ENCODE assay signal across 8 cellular contexts in genomic region chr1:244834596-244835275, GRCh38. TPM values are rescaled to one million over a fixed set of nuclear protein-coding genes. Genes with fewer than 3 reads are reported as not detected.
DNase-seq lines count a peak whose midpoint lies in the region; ATAC-seq and TF ChIP-seq lines count a peak whose summit lies in the region.

No MANE protein-coding gene starts in this region.

- H3K4me3 Mint-ChIP-seq in activated naive CD8-positive, alpha-beta T cell treated with anti-CD3 and anti-CD28 coated beads, Interleukin-2, amount 10 ng/mL, durations not matched to agents 7 days and 5 days: peak overlapping the region; percentile 89

- H3K27ac Mint-ChIP-seq in activated naive CD8-positive, alpha-beta T cell treated with anti-CD3 and anti-CD28 coated beads, Interleukin-2, amount 10 ng/mL, durations not matched to agents 7 days and 5 days: peak overlapping the region; percentile 98

- H2AFZ ChIP-seq in SK-N-SH (ENCODE audit: low read depth): peak overlapping the region; percentile 76

- no peaks in the 10 kb centered on the region for H3K9me2 ChIP-seq in SK-N-SH

- no peak for TF ChIP-seq EP300 in SK-N-SH (IDR thresholded peaks at IDR 0.05; ENCODE audit: borderline replicate concordance in 1 of 2, low read depth in 1 of 2, low read length in 1 of 2)

- H3K4me2 ChIP-seq in SK-N-SH: peak overlapping the region; percentile 81

- H3K27ac ChIP-seq in HEK293 (ENCODE audit: extremely low read depth, low read depth, low read length): peak overlapping the region; percentile 99
- H3K27ac ChIP-seq in SK-N-SH (ENCODE audit: low read depth in 2 of 2, low read length in 1 of 2): peak overlapping the region; percentile 97 to 99
- peak overlapping the region; percentile 96 to 100 (median 98) for H3K27ac ChIP-seq in heart left ventricle
- H3K27ac ChIP-seq in psoas muscle: peak overlapping the region; percentile 97

- ATAC-seq in activated naive CD8-positive, alpha-beta T cell treated with anti-CD3 and anti-CD28 coated beads, Interleukin-2, amount 10 ng/mL, durations not matched to agents 7 days and 5 days (ENCODE audit: low read depth): peak; percentile 78
- ATAC-seq in heart left ventricle (peak in 2 of 4 donors; percentile 67 to 72), psoas muscle (peak; percentile 55 to 71 (median 62))

- H3F3A ChIP-seq in SK-N-SH (replicated peaks; ENCODE audit: insufficient read depth): peaks cover 45% of the 10 kb centered on the region

- H4K20me1 ChIP-seq in SK-N-SH (ENCODE audit: insufficient read depth): peaks cover 3% of the 10 kb centered on the region; the same call in 1 of the 2 replicates

- peaks cover 20% of the 10 kb centered on the region for H3K36me3 Mint-ChIP-seq in activated naive CD8-positive, alpha-beta T cell treated with anti-CD3 and anti-CD28 coated beads, Interleukin-2, amount 10 ng/mL, durations not matched to agents 7 days and 5 days

- H3K79me2 ChIP-seq in SK-N-SH (ENCODE audit: insufficient read depth): peaks cover 41% of the 10 kb centered on the region

- no peaks in the 10 kb centered on the region for H3K9me3 ChIP-seq in HEK293 (ENCODE audit: control insufficient read depth, insufficient read depth, low read depth, low read length)
- H3K9me3 ChIP-seq in SK-N-SH: no peaks in the 10 kb centered on the region
- no peaks in the 10 kb centered on the region for H3K9me3 ChIP-seq in heart left ventricle
- no peaks in the 10 kb centered on the region for H3K9me3 ChIP-seq in psoas muscle

- peak overlapping the region; percentile 91 for H3K4me3 ChIP-seq in HEK293 (ENCODE audit: low read depth, low read length)
- peak overlapping the region; percentile 71 to 83 for H3K4me3 ChIP-seq in SK-N-SH (ENCODE audit: low read depth in 2 of 2, low read length in 1 of 2)
- peak overlapping the region; percentile 48 to 86 (median 78) for H3K4me3 ChIP-seq in heart left ventricle
- peak overlapping the region; percentile 89 for H3K4me3 ChIP-seq in psoas muscle

- POLR2A ChIA-PET in HEK293 (lab: Yijun Ruan, JAX): interaction anchor here (0.8 to 4.9 kb wide), 12 partner anchors 13 to 383 kb away, joined by 3 to 98 read pairs (median 7); partner anchors contain the start of genes ADSS2 and HNRNPU
- POLR2A ChIA-PET in SK-N-SH (lab: Yijun Ruan, JAX): interaction anchor here (0.6 to 3.7 kb wide), 9 partner anchors 27 to 1182 kb away, joined by 3 to 33 read pairs (median 4); partner anchors contain the start of genes CATSPERE, DESI2 and HNRNPU
- POLR2A ChIA-PET in activated naive CD8-positive, alpha-beta T cell treated with anti-CD3 and anti-CD28 coated beads, Interleukin-2, amount 10 ng/mL, durations not matched to agents 7 days and 5 days (lab: Charles Lee): interaction anchor here (1.0 to 16.7 kb wide), 9 partner anchors 13 to 787 kb away, joined by 3 to 391 read pairs (median 4); partner anchors contain the start of gene HNRNPU

- DNase-seq in GM10266 (ENCODE audit: extremely low spot score) (peak; percentile 94), NAMALWA (ENCODE audit: low spot score) (peak; percentile 96), SK-N-SH (peak; percentile 97), heart left ventricle (peak; percentile 89 to 96 (median 94)), psoas muscle (no peak), HK-2 (ENCODE audit: unreplicated experiment) (no peak)
- peak; percentile 95 for DNase-seq in activated naive CD8-positive, alpha-beta T cell treated with anti-CD3 and anti-CD28 coated beads, Interleukin-2, amount 10 ng/mL, durations not matched to agents 7 days and 5 days

- CTCF ChIA-PET in HEK293 (lab: Yijun Ruan, JAX) (interaction anchor here (0.5 to 2.2 kb wide), 7 partner anchors 12 to 234 kb away, joined by 3 to 11 read pairs (median 4); partner anchors contain the start of gene HNRNPU), SK-N-SH (lab: Yijun Ruan, JAX) (interaction anchor here (0.8 to 3.3 kb wide), 8 partner anchors 15 to 340 kb away, joined by 3 to 14 read pairs (median 4); partner anchors contain the start of gene HNRNPU)

- peak in 1 of 2 donors; percentile 34 for TF ChIP-seq POLR2A in heart left ventricle (IDR thresholded peaks at IDR 0.05)

- WGBS in SK-N-SH (ENCODE audit: low lambda C conversion rate): under 1% methylated on average over 31 of the region's 49 CpGs
- WGBS in heart left ventricle, 4 donors: 0 to 1% (median 0%) methylated on average over 39 to 49 of the region's 49 CpGs
- 0 to 1% (median 0%) methylated on average over 37 to 49 of the region's 49 CpGs for WGBS in psoas muscle, 3 donors

- H3K9me3 Mint-ChIP-seq in activated naive CD8-positive, alpha-beta T cell treated with anti-CD3 and anti-CD28 coated beads, Interleukin-2, amount 10 ng/mL, durations not matched to agents 7 days and 5 days: no peaks in the 10 kb centered on the region

- TF ChIP-seq CTCF in GM10266 (IDR thresholded peaks at IDR 0.05; ENCODE audit: control insufficient read depth, insufficient read depth, low read depth, missing control alignments) (no peak), HEK293 (tag by site-specific recombination; IDR thresholded peaks at IDR 0.05) (no peak; the same call in 1 of the 2 replicates), SK-N-SH (IDR thresholded peaks at IDR 0.05) (no peak), heart left ventricle (IDR thresholded peaks at IDR 0.05) (no peak), psoas muscle (IDR thresholded peaks at IDR 0.05) (no peak)

- H3K36me3 ChIP-seq in HEK293 (ENCODE audit: control insufficient read depth in 2 of 2, insufficient read depth in 1 of 2, low read length in 2 of 2) (peaks cover 0 to 12% of the 10 kb centered on the region in 2 experiments; a peak in 2 of 3 replicates), SK-N-SH (replicated peaks in 1 of 2; ENCODE audit: control insufficient read depth in 1 of 2, insufficient read depth in 2 of 2, low read length in 1 of 2) (peaks cover 18 to 23% of the 10 kb centered on the region in 2 experiments), heart left ventricle (peaks cover 0 to 21% (median 7%) of the 10 kb centered on the region in 9 donors), psoas muscle (ENCODE audit: insufficient read depth in 1 of 2, low read depth in 1 of 2) (peaks cover 0 to 8% of the 10 kb centered on the region in 2 donors)

- intact Hi-C loops in heart left ventricle (cut with DNase I): loop anchor here in 9 of 10 donors (1.0 to 10.0 kb wide), 10 partner anchors 29 to 1580 kb away; partner anchors contain the start of genes HNRNPU (in 8 of the 9), CEP170 (in 1 of the 9), DESI2 (in 1 of the 9) and SDCCAG8 (in 1 of the 9)
- intact Hi-C loops in psoas muscle (cut with DNase I): loop anchor here (1.0 to 2.0 kb wide), 2 partner anchors 28 to 136 kb away; no protein-coding TSS in a partner anchor

- no peaks in the 10 kb centered on the region for H3K27me3 Mint-ChIP-seq in activated naive CD8-positive, alpha-beta T cell treated with anti-CD3 and anti-CD28 coated beads, Interleukin-2, amount 10 ng/mL, durations not matched to agents 7 days and 5 days

- H3K4me1 Mint-ChIP-seq in activated naive CD8-positive, alpha-beta T cell treated with anti-CD3 and anti-CD28 coated beads, Interleukin-2, amount 10 ng/mL, durations not matched to agents 7 days and 5 days: peaks cover 28% of the 10 kb centered on the region

- H3K27me3 ChIP-seq in SK-N-SH (ENCODE audit: insufficient read depth) (no peaks in the 10 kb centered on the region), heart left ventricle (no peaks in the 10 kb centered on the region), psoas muscle (ENCODE audit: insufficient read depth in 3 of 3, low read length in 2 of 3) (no peaks in the 10 kb centered on the region)

- H3K9ac ChIP-seq in SK-N-SH: peak overlapping the region; percentile 88

- H3K4me1 ChIP-seq in HEK293 (ENCODE audit: control insufficient read depth, insufficient read depth, low read length) (peaks cover 10% of the 10 kb centered on the region; the same call in 1 of the 2 replicates), SK-N-SH (ENCODE audit: control insufficient read depth in 1 of 2, insufficient read depth in 2 of 2, low read depth in 1 of 2, low read length in 1 of 2) (peaks cover 13 to 15% of the 10 kb centered on the region in 2 experiments; a peak in 3 of 4 replicates), heart left ventricle (peaks cover 0 to 46% (median 23%) of the 10 kb centered on the region in 12 donors), psoas muscle (peaks cover 31% of the 10 kb centered on the region)

- TF ChIP-seq RAD21 in SK-N-SH (IDR thresholded peaks at IDR 0.05; ENCODE audit: low read length): no peak

TF ChIP-seq in HEK293, 187 proteins besides CTCF, POLR2A, EP300 and RAD21 (continues in another document):
- peak; percentile 8; the same call in 1 of the 2 replicates for TF ChIP-seq ZBTB17 (tag by site-specific recombination; IDR thresholded peaks at IDR 0.05)
- TF ChIP-seq PRDM1 (tag by site-specific recombination; IDR thresholded peaks at IDR 0.05): no peak

TF ChIP-seq in SK-N-SH, 30 proteins besides CTCF, POLR2A, EP300 and RAD21 (continues in another document):
- TF ChIP-seq NRF1 (IDR thresholded peaks at IDR 0.05; ENCODE audit: low read depth, low read length) (peak; percentile 25; the same call in 1 of the 2 replicates), NFIC (IDR thresholded peaks at IDR 0.05; ENCODE audit: borderline replicate concordance) (no peak), USF1 (IDR thresholded peaks at IDR 0.05; ENCODE audit: borderline replicate concordance, low read depth) (0 out of 2 replicates have a peak, but pooled peaks have one; percentile 5)

RNA-seq across cellular contexts. Expression of gene COX20, which starts 0.7 kb away (rescaled TPM):
- polyA plus RNA-seq in SK-N-SH (2012; rRNA removed) (24.8 and 29.0 TPM in 2 replicates), heart left ventricle (100 to 1,000 TPM in 1 of 2 donors, 10 to 100 TPM in 1; 58.3 to 122 TPM), psoas muscle (10 to 100 TPM; 53.3 to 76.8 (median 53.5) TPM)
- 36.2 and 56.6 TPM in 2 replicates for polyA plus RNA-seq in SK-N-SH (2012; cell fraction: cytosol; rRNA removed)
- 14.9 and 27.5 TPM in 2 replicates for polyA plus RNA-seq in SK-N-SH (2012; cell fraction: nucleus; rRNA removed)
- total RNA-seq in activated naive CD8-positive, alpha-beta T cell treated with anti-CD3 and anti-CD28 coated beads, Interleukin-2, amount 10 ng/mL, durations not matched to agents 7 days and 5 days: 10 to 100 TPM; 25.1 to 25.9 TPM
- total RNA-seq in heart left ventricle (10 to 100 TPM; 43.5 to 77.4 (median 59.8) TPM), psoas muscle (10 to 100 TPM; 22.6 to 35.8 (median 33.4) TPM)

RNA-seq across cellular contexts. Expression of gene HNRNPU, which starts 29.6 kb away (rescaled TPM):
- polyA plus RNA-seq in SK-N-SH (2012; rRNA removed): 130 and 164 TPM in 2 replicates
- 172 and 202 TPM in 2 replicates for polyA plus RNA-seq in SK-N-SH (2012; cell fraction: cytosol; rRNA removed)
- polyA plus RNA-seq in SK-N-SH (2012; cell fraction: nucleus; rRNA removed): 102 and 124 TPM in 2 replicates
- 100 to 1,000 TPM; 388 to 398 TPM for total RNA-seq in activated naive CD8-positive, alpha-beta T cell treated with anti-CD3 and anti-CD28 coated beads, Interleukin-2, amount 10 ng/mL, durations not matched to agents 7 days and 5 days
- 100 to 1,000 TPM; 138 to 218 (median 169) TPM for total RNA-seq in heart left ventricle
- 100 to 1,000 TPM in 1 of 2 donors, 10 to 100 TPM in 1; 85.6 to 118 TPM for polyA plus RNA-seq in heart left ventricle
- total RNA-seq in psoas muscle: 100 to 1,000 TPM; 163 to 262 (median 202) TPM
- 100 to 1,000 TPM; 110 to 186 (median 139) TPM for polyA plus RNA-seq in psoas muscle

Comparison
In these comparisons a context has a peak if more than half of its experiments do, and no peak if none do; other contexts are left out.
1. DNase-seq: peak in GM10266 (single experiment), NAMALWA (single experiment), SK-N-SH (single experiment), activated naive CD8-positive, alpha-beta T cell treated with anti-CD3 and anti-CD28 coated beads, Interleukin-2, amount 10 ng/mL, durations not matched to agents 7 days and 5 days (single experiment) and heart left ventricle (5 of 5); none in psoas muscle (0 of 2) and HK-2 (single experiment).
2. Peak in every context shown above with its lines, with median percentiles within 50 percentile points of each other: H3K27ac ChIP-seq and H3K4me3 ChIP-seq.